Comparison of ENCODE assay signal across 2 cellular contexts in the genomic region with DNA sequence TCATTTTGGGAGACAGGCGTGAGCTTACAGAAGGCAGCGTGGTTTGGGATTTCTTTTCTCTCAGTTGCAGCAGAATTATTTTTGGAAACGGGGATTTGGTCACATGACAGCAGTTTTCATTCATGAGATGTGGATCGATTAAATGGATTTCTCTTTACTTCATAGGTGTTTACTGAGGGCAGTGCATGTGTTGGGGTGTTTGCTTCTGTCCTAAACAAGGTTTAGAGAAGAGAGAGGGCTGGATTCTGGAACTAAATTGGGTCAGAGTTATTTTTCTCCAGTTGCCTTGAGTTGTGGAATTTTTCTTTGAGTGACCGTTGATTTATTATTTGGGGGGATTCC.
TF ChIP-seq lines count a peak whose summit lies in the region.

No MANE protein-coding gene starts in this region.

TF ChIP-seq in SK-N-SH, 30 proteins besides CTCF, POLR2A, EP300 and RAD21 (continued from another document):
- TF ChIP-seq, protein P1, sequence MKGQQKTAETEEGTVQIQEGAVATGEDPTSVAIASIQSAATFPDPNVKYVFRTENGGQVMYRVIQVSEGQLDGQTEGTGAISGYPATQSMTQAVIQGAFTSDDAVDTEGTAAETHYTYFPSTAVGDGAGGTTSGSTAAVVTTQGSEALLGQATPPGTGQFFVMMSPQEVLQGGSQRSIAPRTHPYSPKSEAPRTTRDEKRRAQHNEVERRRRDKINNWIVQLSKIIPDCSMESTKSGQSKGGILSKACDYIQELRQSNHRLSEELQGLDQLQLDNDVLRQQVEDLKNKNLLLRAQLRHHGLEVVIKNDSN (IDR thresholded peaks at IDR 0.05; ENCODE audit: borderline replicate concordance, low read depth), result peak; percentile 36; the same call in 1 of the 2 replicates

TF ChIP-seq in SK-N-SH treated with all-trans-retinoic acid at 6 μM for 48 hours, 23 proteins besides CTCF, POLR2A, EP300 and RAD21 (continued from another document):
- TF ChIP-seq, protein P2, sequence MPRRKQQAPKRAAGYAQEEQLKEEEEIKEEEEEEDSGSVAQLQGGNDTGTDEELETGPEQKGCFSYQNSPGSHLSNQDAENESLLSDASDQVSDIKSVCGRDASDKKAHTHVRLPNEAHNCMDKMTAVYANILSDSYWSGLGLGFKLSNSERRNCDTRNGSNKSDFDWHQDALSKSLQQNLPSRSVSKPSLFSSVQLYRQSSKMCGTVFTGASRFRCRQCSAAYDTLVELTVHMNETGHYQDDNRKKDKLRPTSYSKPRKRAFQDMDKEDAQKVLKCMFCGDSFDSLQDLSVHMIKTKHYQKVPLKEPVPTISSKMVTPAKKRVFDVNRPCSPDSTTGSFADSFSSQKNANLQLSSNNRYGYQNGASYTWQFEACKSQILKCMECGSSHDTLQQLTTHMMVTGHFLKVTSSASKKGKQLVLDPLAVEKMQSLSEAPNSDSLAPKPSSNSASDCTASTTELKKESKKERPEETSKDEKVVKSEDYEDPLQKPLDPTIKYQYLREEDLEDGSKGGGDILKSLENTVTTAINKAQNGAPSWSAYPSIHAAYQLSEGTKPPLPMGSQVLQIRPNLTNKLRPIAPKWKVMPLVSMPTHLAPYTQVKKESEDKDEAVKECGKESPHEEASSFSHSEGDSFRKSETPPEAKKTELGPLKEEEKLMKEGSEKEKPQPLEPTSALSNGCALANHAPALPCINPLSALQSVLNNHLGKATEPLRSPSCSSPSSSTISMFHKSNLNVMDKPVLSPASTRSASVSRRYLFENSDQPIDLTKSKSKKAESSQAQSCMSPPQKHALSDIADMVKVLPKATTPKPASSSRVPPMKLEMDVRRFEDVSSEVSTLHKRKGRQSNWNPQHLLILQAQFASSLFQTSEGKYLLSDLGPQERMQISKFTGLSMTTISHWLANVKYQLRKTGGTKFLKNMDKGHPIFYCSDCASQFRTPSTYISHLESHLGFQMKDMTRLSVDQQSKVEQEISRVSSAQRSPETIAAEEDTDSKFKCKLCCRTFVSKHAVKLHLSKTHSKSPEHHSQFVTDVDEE (CRISPR knock-in tag; IDR thresholded peaks at IDR 0.05), result no peak
- TF ChIP-seq, protein P3, sequence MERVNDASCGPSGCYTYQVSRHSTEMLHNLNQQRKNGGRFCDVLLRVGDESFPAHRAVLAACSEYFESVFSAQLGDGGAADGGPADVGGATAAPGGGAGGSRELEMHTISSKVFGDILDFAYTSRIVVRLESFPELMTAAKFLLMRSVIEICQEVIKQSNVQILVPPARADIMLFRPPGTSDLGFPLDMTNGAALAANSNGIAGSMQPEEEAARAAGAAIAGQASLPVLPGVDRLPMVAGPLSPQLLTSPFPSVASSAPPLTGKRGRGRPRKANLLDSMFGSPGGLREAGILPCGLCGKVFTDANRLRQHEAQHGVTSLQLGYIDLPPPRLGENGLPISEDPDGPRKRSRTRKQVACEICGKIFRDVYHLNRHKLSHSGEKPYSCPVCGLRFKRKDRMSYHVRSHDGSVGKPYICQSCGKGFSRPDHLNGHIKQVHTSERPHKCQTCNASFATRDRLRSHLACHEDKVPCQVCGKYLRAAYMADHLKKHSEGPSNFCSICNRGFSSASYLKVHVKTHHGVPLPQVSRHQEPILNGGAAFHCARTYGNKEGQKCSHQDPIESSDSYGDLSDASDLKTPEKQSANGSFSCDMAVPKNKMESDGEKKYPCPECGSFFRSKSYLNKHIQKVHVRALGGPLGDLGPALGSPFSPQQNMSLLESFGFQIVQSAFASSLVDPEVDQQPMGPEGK (CRISPR knock-in tag; IDR thresholded peaks at IDR 0.05; ENCODE audit: borderline replicate concordance), result no peak
